8 cellular contexts compared by ENCODE assay signal in genomic region chr20:50460608-50461268, GRCh38. TPM values are rescaled to one million over a fixed set of nuclear protein-coding genes. Genes with fewer than 3 reads are reported as not detected.
DNase-seq lines count a peak whose midpoint lies in the region; ATAC-seq lines count a peak whose summit lies in the region.

No MANE protein-coding gene starts in this region.

- H3K9me3 ChIP-seq in NT2/D1 (ENCODE audit: insufficient read depth, low read length) = no peaks in the 10 kb centered on the region

- no peaks in the 10 kb centered on the region for H3K27me3 ChIP-seq in NT2/D1 (ENCODE audit: insufficient read depth, insufficient read length)

- peaks cover 0 to 8% (median 5%) of the 10 kb centered on the region in 3 donors for H3K4me1 Mint-ChIP-seq in naive B cell

- H3K36me3 ChIP-seq in NT2/D1 (ENCODE audit: insufficient read depth, insufficient read length, low read length) = no peaks in the 10 kb centered on the region

- H3K27me3 Mint-ChIP-seq in naive B cell = peaks cover 12 to 43% (median 34%) of the 10 kb centered on the region in 3 donors

- H3K4me1 ChIP-seq in NT2/D1 (ENCODE audit: insufficient read depth, insufficient read length) = peaks cover 9% of the 10 kb centered on the region

- peak overlapping the region; percentile 26 for H3K9ac ChIP-seq in NT2/D1 (ENCODE audit: insufficient read length, low read depth)

- no peak overlapping the region for H3K4me3 Mint-ChIP-seq in naive B cell

- in situ Hi-C loops in G401 (cut with HindIII; ENCODE audit: low sequenced_read_pairs) = no loop called here

- no peaks in the 10 kb centered on the region for H3K9me3 Mint-ChIP-seq in naive B cell

- peak; percentile 41 for DNase-seq in G401 (ENCODE audit: low spot score)
- DNase-seq in NT2/D1 (ENCODE audit: low read depth, low spot score) = peak; percentile 78
- DNase-seq in activated CD8-positive, alpha-beta memory T cell treated with anti-CD3 and anti-CD28 coated beads, Interleukin-2, amount 50 U/mL, for 1 hour (ENCODE audit: extremely low read depth) = peak; percentile 30
- DNase-seq in epidermal melanocyte (ENCODE audit: insufficient read length, low spot score) = peak; percentile 89
- DNase-seq in naive B cell = peak; percentile 65
- peak; percentile 72 for DNase-seq in stimulated activated CD8-positive, alpha-beta memory T cell treated with anti-CD3 and anti-CD28 coated beads, Interleukin-7, amount 100 ng/mL, for 24 hours (ENCODE audit: low read depth)
- no peak for DNase-seq in middle frontal gyrus (ENCODE audit: extremely low spot score, low spot score)

- peak overlapping the region in 1 of 6 donors; percentile 20 for H3K27ac Mint-ChIP-seq in naive B cell

- H3K36me3 Mint-ChIP-seq in naive B cell = no peaks in the 10 kb centered on the region

- ATAC-seq in HG03439 (IDR thresholded peaks at IDR 0.05; ENCODE audit: unreplicated experiment) (peak; percentile 62), naive B cell (ENCODE audit: low read depth in 2 of 2) (peak; percentile 74 to 80)

- H3K4me3 ChIP-seq in NT2/D1 (ENCODE audit: insufficient read length, low read depth) = no peak overlapping the region

RNA-seq across cellular contexts. Expression of gene PTPN1, which starts 49.4 kb away (rescaled TPM):
- 41.1 and 46.5 TPM in 2 replicates for total RNA-seq in G401 (2014; rRNA removed; shearing (Covaris generic))
- 10 to 100 TPM; 14.0 to 57.1 (median 46.1) TPM for polyA plus RNA-seq in naive B cell (ENCODE audit: low read depth in 6 of 6)
